8 cellular contexts compared by ENCODE assay signal in genomic region chr11:16001899-16002426, GRCh38.
DNase-seq lines count a peak whose midpoint lies in the region; ATAC-seq and TF ChIP-seq lines count a peak whose summit lies in the region.

No MANE protein-coding gene starts in this region.

- H3K9me3 ChIP-seq in ovary = no peaks in the 10 kb centered on the region

- H3K9ac ChIP-seq in KMS-11 = peak overlapping the region; percentile 19; the same call in 1 of the 2 replicates

- TF ChIP-seq POLR2A in ovary (IDR thresholded peaks at IDR 0.05) = no peak

- H3K27me3 ChIP-seq in KMS-11 (ENCODE audit: insufficient read depth, low read depth) (no peaks in the 10 kb centered on the region), ovary (no peaks in the 10 kb centered on the region)

- H3K4me3 ChIP-seq in KMS-11 (IDR thresholded peaks at IDR 0.05; ENCODE audit: insufficient read depth, low read depth, low read length) (no peak overlapping the region), ovary (no peak overlapping the region)

- no peaks in the 10 kb centered on the region for H3K79me2 ChIP-seq in KMS-11 (ENCODE audit: insufficient read depth, low read depth)

- H4K20me1 ChIP-seq in KMS-11 (ENCODE audit: insufficient read depth) = no peaks in the 10 kb centered on the region

- TF ChIP-seq CTCF in KMS-11 (conservative IDR thresholded peaks at IDR 0.05; ENCODE audit: low read depth, low read length) (no peak), RWPE1 (conservative IDR thresholded peaks at IDR 0.05; ENCODE audit: low read depth) (no peak), ovary (IDR thresholded peaks at IDR 0.05) (no peak)

- POLR2A ChIA-PET in RWPE1 (lab: Yijun Ruan, JAX; ENCODE audit: low non-redundant PET) = no interaction called here

- peak; percentile 78 for DNase-seq in COLO668 (lab: John Stamatoyannopoulos, UW; ENCODE audit: unreplicated experiment)
- DNase-seq in RWPE1 (ENCODE audit: low spot score) = peak; percentile 57
- peak; percentile 18 for DNase-seq in glomerular endothelial cell (ENCODE audit: extremely low read depth, low read depth, low spot score)
- no peak for DNase-seq in ovary
- no peak for DNase-seq in ACHN
- no peak for DNase-seq in activated gamma-delta T cell treated with Interleukin-2 at 50 U/mL for 16 hours

- CTCF ChIA-PET in RWPE1 (lab: Yijun Ruan, JAX) = no interaction called here

- peaks cover 24% of the 10 kb centered on the region for H3K4me1 ChIP-seq in KMS-11 (ENCODE audit: low read depth, poor library complexity, severe bottlenecking)
- H3K4me1 ChIP-seq in ovary (ENCODE audit: insufficient read depth) = peaks cover 2% of the 10 kb centered on the region

- no peak for ATAC-seq in HG02759 (IDR thresholded peaks at IDR 0.05; ENCODE audit: unreplicated experiment)

- WGBS in ovary, 3 donors = 25 to 56% (median 41%) methylated on average over 4 of the region's 4 CpGs

- intact Hi-C loops in ovary (cut with DNase I) = no loop called here

- in situ Hi-C loops in ACHN (cut with HindIII; ENCODE audit: low pct_ligation_motif_present, low pct_unique_long_range_greater_than_20kb, low sequenced_read_pairs) = no loop called here

- H3K27ac ChIP-seq in KMS-11 (peak overlapping the region; percentile 56), RWPE1 (no peak overlapping the region), ovary (no peak overlapping the region)

- no peaks in the 10 kb centered on the region for H3K36me3 ChIP-seq in KMS-11 (ENCODE audit: insufficient read depth)
- no peaks in the 10 kb centered on the region for H3K36me3 ChIP-seq in ovary

- peak overlapping the region; percentile 55 for H3K4me2 ChIP-seq in KMS-11

- no peak for TF ChIP-seq EP300 in ovary (IDR thresholded peaks at IDR 0.05)

- H2AFZ ChIP-seq in KMS-11 (ENCODE audit: low read depth) = peak overlapping the region; percentile 67

Comparison
In these comparisons a context has a peak if more than half of its experiments do, and no peak if none do; other contexts are left out.
1. DNase-seq: peak in COLO668 (single experiment), RWPE1 (single experiment) and glomerular endothelial cell (single experiment); none in ovary (0 of 5), ACHN (single experiment) and activated gamma-delta T cell treated with Interleukin-2 at 50 U/mL for 16 hours (single experiment).